ENCODE assay signal across 1 cellular context in genomic region chr2:27380626-27381556, GRCh38.
A peak's percentile ranks its signal among the peaks of the same experiment; 100 is the strongest.
TF ChIP-seq lines count a peak whose summit lies in the region.

A gene with protein sequence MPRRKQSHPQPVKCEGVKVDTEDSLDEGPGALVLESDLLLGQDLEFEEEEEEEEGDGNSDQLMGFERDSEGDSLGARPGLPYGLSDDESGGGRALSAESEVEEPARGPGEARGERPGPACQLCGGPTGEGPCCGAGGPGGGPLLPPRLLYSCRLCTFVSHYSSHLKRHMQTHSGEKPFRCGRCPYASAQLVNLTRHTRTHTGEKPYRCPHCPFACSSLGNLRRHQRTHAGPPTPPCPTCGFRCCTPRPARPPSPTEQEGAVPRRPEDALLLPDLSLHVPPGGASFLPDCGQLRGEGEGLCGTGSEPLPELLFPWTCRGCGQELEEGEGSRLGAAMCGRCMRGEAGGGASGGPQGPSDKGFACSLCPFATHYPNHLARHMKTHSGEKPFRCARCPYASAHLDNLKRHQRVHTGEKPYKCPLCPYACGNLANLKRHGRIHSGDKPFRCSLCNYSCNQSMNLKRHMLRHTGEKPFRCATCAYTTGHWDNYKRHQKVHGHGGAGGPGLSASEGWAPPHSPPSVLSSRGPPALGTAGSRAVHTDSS (minus strand): TSS chr2:27380734. CDS start chr2:27380526, 208 bp downstream.

TF ChIP-seq in WTC11, 78 proteins besides CTCF, POLR2A, EP300 and RAD21 (continued from another document and continues in another):
- TF ChIP-seq USF2 (CRISPR knock-in tag; IDR thresholded peaks at IDR 0.05) (peak; percentile 75), TCF7 (CRISPR knock-in tag; IDR thresholded peaks at IDR 0.05; ENCODE audit: low read depth) (no peak), CREB1 (CRISPR knock-in tag; IDR thresholded peaks at IDR 0.05) (no peak), ZNF512 (CRISPR knock-in tag; IDR thresholded peaks at IDR 0.05; ENCODE audit: borderline replicate concordance) (no peak), ZNF263 (CRISPR knock-in tag; IDR thresholded peaks at IDR 0.05; ENCODE audit: low read depth) (no peak), NFE2L1 (CRISPR knock-in tag; IDR thresholded peaks at IDR 0.05) (no peak), IRF2 (CRISPR knock-in tag; IDR thresholded peaks at IDR 0.05; ENCODE audit: borderline replicate concordance, low read depth) (no peak), ETV6 (CRISPR knock-in tag; IDR thresholded peaks at IDR 0.05) (peak; percentile 72; the same call in 1 of the 2 replicates), ZNF532 (CRISPR knock-in tag; IDR thresholded peaks at IDR 0.05; ENCODE audit: borderline replicate concordance) (peak; percentile 87), E2F1 (CRISPR knock-in tag; IDR thresholded peaks at IDR 0.05) (no peak), ZMAT4 (CRISPR knock-in tag; IDR thresholded peaks at IDR 0.05) (no peak), ATF2 (CRISPR knock-in tag; IDR thresholded peaks at IDR 0.05; ENCODE audit: borderline replicate concordance, low read depth) (no peak), FOXJ3 (CRISPR knock-in tag; IDR thresholded peaks at IDR 0.05; ENCODE audit: borderline replicate concordance) (no peak), ZNF425 (CRISPR knock-in tag; conservative IDR thresholded peaks at IDR 0.05) (no peak), HMGA2 (CRISPR knock-in tag; IDR thresholded peaks at IDR 0.05) (no peak), JUN (CRISPR knock-in tag; IDR thresholded peaks at IDR 0.05) (no peak), ZBTB43 (CRISPR knock-in tag; IDR thresholded peaks at IDR 0.05) (no peak), ZNF121 (CRISPR knock-in tag; IDR thresholded peaks at IDR 0.05) (no peak), ZBTB21 (CRISPR knock-in tag; IDR thresholded peaks at IDR 0.05; ENCODE audit: borderline replicate concordance) (no peak)
- TF ChIP-seq, protein P1, sequence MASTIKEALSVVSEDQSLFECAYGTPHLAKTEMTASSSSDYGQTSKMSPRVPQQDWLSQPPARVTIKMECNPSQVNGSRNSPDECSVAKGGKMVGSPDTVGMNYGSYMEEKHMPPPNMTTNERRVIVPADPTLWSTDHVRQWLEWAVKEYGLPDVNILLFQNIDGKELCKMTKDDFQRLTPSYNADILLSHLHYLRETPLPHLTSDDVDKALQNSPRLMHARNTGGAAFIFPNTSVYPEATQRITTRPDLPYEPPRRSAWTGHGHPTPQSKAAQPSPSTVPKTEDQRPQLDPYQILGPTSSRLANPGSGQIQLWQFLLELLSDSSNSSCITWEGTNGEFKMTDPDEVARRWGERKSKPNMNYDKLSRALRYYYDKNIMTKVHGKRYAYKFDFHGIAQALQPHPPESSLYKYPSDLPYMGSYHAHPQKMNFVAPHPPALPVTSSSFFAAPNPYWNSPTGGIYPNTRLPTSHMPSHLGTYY (CRISPR knock-in tag; IDR thresholded peaks at IDR 0.05), result no peak
- TF ChIP-seq, protein P2, sequence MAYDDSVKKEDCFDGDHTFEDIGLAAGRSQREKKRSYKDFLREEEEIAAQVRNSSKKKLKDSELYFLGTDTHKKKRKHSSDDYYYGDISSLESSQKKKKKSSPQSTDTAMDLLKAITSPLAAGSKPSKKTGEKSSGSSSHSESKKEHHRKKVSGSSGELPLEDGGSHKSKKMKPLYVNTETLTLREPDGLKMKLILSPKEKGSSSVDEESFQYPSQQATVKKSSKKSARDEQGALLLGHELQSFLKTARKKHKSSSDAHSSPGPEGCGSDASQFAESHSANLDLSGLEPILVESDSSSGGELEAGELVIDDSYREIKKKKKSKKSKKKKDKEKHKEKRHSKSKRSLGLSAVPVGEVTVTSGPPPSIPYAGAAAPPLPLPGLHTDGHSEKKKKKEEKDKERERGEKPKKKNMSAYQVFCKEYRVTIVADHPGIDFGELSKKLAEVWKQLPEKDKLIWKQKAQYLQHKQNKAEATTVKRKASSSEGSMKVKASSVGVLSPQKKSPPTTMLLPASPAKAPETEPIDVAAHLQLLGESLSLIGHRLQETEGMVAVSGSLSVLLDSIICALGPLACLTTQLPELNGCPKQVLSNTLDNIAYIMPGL (CRISPR knock-in tag; IDR thresholded peaks at IDR 0.05), result no peak
- TF ChIP-seq, protein P3, sequence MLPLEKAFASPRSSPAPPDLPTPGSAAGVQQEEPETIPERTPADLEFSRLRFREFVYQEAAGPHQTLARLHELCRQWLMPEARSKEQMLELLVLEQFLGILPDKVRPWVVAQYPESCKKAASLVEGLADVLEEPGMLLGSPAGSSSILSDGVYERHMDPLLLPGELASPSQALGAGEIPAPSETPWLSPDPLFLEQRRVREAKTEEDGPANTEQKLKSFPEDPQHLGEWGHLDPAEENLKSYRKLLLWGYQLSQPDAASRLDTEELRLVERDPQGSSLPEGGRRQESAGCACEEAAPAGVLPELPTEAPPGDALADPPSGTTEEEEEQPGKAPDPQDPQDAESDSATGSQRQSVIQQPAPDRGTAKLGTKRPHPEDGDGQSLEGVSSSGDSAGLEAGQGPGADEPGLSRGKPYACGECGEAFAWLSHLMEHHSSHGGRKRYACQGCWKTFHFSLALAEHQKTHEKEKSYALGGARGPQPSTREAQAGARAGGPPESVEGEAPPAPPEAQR (CRISPR knock-in tag; IDR thresholded peaks at IDR 0.05), result no peak
- TF ChIP-seq, protein P4, sequence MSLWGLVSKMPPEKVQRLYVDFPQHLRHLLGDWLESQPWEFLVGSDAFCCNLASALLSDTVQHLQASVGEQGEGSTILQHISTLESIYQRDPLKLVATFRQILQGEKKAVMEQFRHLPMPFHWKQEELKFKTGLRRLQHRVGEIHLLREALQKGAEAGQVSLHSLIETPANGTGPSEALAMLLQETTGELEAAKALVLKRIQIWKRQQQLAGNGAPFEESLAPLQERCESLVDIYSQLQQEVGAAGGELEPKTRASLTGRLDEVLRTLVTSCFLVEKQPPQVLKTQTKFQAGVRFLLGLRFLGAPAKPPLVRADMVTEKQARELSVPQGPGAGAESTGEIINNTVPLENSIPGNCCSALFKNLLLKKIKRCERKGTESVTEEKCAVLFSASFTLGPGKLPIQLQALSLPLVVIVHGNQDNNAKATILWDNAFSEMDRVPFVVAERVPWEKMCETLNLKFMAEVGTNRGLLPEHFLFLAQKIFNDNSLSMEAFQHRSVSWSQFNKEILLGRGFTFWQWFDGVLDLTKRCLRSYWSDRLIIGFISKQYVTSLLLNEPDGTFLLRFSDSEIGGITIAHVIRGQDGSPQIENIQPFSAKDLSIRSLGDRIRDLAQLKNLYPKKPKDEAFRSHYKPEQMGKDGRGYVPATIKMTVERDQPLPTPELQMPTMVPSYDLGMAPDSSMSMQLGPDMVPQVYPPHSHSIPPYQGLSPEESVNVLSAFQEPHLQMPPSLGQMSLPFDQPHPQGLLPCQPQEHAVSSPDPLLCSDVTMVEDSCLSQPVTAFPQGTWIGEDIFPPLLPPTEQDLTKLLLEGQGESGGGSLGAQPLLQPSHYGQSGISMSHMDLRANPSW (CRISPR knock-in tag; conservative IDR thresholded peaks at IDR 0.05; ENCODE audit: low read depth), result no peak
- TF ChIP-seq, protein P5, sequence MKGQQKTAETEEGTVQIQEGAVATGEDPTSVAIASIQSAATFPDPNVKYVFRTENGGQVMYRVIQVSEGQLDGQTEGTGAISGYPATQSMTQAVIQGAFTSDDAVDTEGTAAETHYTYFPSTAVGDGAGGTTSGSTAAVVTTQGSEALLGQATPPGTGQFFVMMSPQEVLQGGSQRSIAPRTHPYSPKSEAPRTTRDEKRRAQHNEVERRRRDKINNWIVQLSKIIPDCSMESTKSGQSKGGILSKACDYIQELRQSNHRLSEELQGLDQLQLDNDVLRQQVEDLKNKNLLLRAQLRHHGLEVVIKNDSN (CRISPR knock-in tag; IDR thresholded peaks at IDR 0.05), result no peak
